10 cellular contexts compared by ENCODE assay signal in genomic region chr13:51636349-51636890, GRCh38. TPM values are rescaled to one million over a fixed set of nuclear protein-coding genes. Genes with fewer than 3 reads are reported as not detected.
DNase-seq lines count a peak whose midpoint lies in the region; ATAC-seq, FAIRE-seq and TF ChIP-seq lines count a peak whose summit lies in the region.
"Had no signal": no experiment of that assay in that cellular context is flagged by ENCODE, and none has a peak within 500 bp of the region (broad histone marks: within the 10 kb centered on the region; RNA-seq: fewer than 3 reads in every experiment).

No MANE protein-coding gene starts in this region.

- peak; percentile 76 for FAIRE-seq in keratinocyte (lab: Jason Lieb, UNC)
- FAIRE-seq: bronchial epithelial cell had no signal

- no peaks in the 10 kb centered on the region for H3K36me3 ChIP-seq in Panc1 (ENCODE audit: control insufficient read depth, insufficient read depth, low read length)
- peaks cover 0 to 12% of the 10 kb centered on the region in 2 experiments for H3K36me3 ChIP-seq in keratinocyte (ENCODE audit: control insufficient read depth in 2 of 2, extremely low read depth in 1 of 2, insufficient read depth in 2 of 2, low read length in 2 of 2)

- H3K27me3 Mint-ChIP-seq in activated naive CD4-positive, alpha-beta T cell treated with anti-CD3 and anti-CD28 coated beads, Interleukin-2, amount 10 ng/mL, durations not matched to agents 7 days and 5 days = no peaks in the 10 kb centered on the region

- ATAC-seq in Panc1 = peak; percentile 79

- no peak overlapping the region for H3K9ac ChIP-seq in keratinocyte (ENCODE audit: control insufficient read depth, extremely low read depth, insufficient read depth, low read length)

- H3K79me2 ChIP-seq in keratinocyte (ENCODE audit: control insufficient read depth, insufficient read depth, low read length) = peaks cover 82% of the 10 kb centered on the region

- H3K4me1 ChIP-seq in Panc1 (ENCODE audit: control insufficient read depth, insufficient read depth, low read length) (peaks cover 65% of the 10 kb centered on the region), keratinocyte (ENCODE audit: control insufficient read depth, extremely low read depth, insufficient read depth, low read length) (peaks cover 55% of the 10 kb centered on the region)

- no peak overlapping the region for H3K27ac Mint-ChIP-seq in activated naive CD4-positive, alpha-beta T cell treated with anti-CD3 and anti-CD28 coated beads, Interleukin-2, amount 10 ng/mL, durations not matched to agents 7 days and 5 days

- peaks cover 23% of the 10 kb centered on the region for H3K4me1 Mint-ChIP-seq in activated naive CD4-positive, alpha-beta T cell treated with anti-CD3 and anti-CD28 coated beads, Interleukin-2, amount 10 ng/mL, durations not matched to agents 7 days and 5 days

- CTCF ChIA-PET in Panc1 (lab: Charles Lee) = no interaction called here
- CTCF ChIA-PET in activated naive CD4-positive, alpha-beta T cell treated with anti-CD3 and anti-CD28 coated beads, Interleukin-2, amount 10 ng/mL, durations not matched to agents 7 days and 5 days (lab: Charles Lee) = no interaction called here

- H3K4me3 Mint-ChIP-seq in activated naive CD4-positive, alpha-beta T cell treated with anti-CD3 and anti-CD28 coated beads, Interleukin-2, amount 10 ng/mL, durations not matched to agents 7 days and 5 days = no peak overlapping the region

- no peaks in the 10 kb centered on the region for H4K20me1 ChIP-seq in keratinocyte (ENCODE audit: control insufficient read depth, extremely low read depth, insufficient read depth, low read length)

- H3K27me3 ChIP-seq in Panc1 (ENCODE audit: control insufficient read depth, insufficient read depth, low read length) (no peaks in the 10 kb centered on the region), keratinocyte (ENCODE audit: control insufficient read depth, extremely low read depth, insufficient read depth, low read length) (no peaks in the 10 kb centered on the region)

- intact Hi-C loops in Panc1 (cut with micrococcal nuclease; ENCODE audit: unreplicated experiment) = no loop called here

- H2AFZ ChIP-seq in keratinocyte (ENCODE audit: control insufficient read depth, low read length) = no peak overlapping the region

- H3K9me3 Mint-ChIP-seq in activated naive CD4-positive, alpha-beta T cell treated with anti-CD3 and anti-CD28 coated beads, Interleukin-2, amount 10 ng/mL, durations not matched to agents 7 days and 5 days = no peaks in the 10 kb centered on the region

- H3K27ac ChIP-seq in Panc1 (ENCODE audit: low read length) (peak overlapping the region; percentile 90), keratinocyte (ENCODE audit: control insufficient read depth, insufficient read depth, low read length) (no peak overlapping the region)

- BruUV-seq in Panc1 (replicated peaks; lab: Mats Ljungman, UMichigan) = no TSS peak

- peaks cover 3% of the 10 kb centered on the region for H3K36me3 Mint-ChIP-seq in activated naive CD4-positive, alpha-beta T cell treated with anti-CD3 and anti-CD28 coated beads, Interleukin-2, amount 10 ng/mL, durations not matched to agents 7 days and 5 days

- dilution Hi-C loops in keratinocyte (cut with MboI; ENCODE audit: extremely low pct_ligation_motif_present, low sequenced_read_pairs) = no loop called here

- POLR2A ChIA-PET in Panc1 (lab: Charles Lee) = no interaction called here

- in situ Hi-C loops in Panc1 (cut with HindIII; ENCODE audit: low pct_unique_long_range_greater_than_20kb, low sequenced_read_pairs) = no loop called here

- no peak overlapping the region for H3K4me2 ChIP-seq in keratinocyte (ENCODE audit: control insufficient read depth, extremely low read depth, insufficient read depth, low read depth, low read length)

- H3K4me3 ChIP-seq in Panc1 (ENCODE audit: low read depth in 2 of 2, low read length in 2 of 2) (0 out of 4 replicates have a peak overlapping the region, but pooled peaks of 1 of the 2 experiments have one; percentile 4), keratinocyte (ENCODE audit: control insufficient read depth in 2 of 3, extremely low read depth in 1 of 3, insufficient read depth in 2 of 3, low read depth in 1 of 3, low read length in 3 of 3) (no peak overlapping the region)

- no peak for TF ChIP-seq CTCF in Panc1 (IDR thresholded peaks at IDR 0.05)
- TF ChIP-seq CTCF in keratinocyte (optimal IDR thresholded peaks at IDR 0.05 in 1 of 3, IDR thresholded peaks at IDR 0.05 in 1 of 3, conservative IDR thresholded peaks at IDR 0.05 in 1 of 3; ENCODE audit: extremely low read depth in 1 of 3, insufficient read depth in 2 of 3, low read length in 3 of 3) = no peak

- H3K9me1 ChIP-seq in keratinocyte (ENCODE audit: control insufficient read depth, extremely low read depth, insufficient read depth, low read length) = peaks cover 3% of the 10 kb centered on the region

- H3K9me3 ChIP-seq in Panc1 (ENCODE audit: control insufficient read depth, insufficient read depth, low read depth, low read length) (no peaks in the 10 kb centered on the region), keratinocyte (ENCODE audit: control insufficient read depth, low read depth, low read length) (no peaks in the 10 kb centered on the region)

- DNase-seq in SHP77 (lab: John Stamatoyannopoulos, UW) = peak; percentile 47 to 56
- no peak for DNase-seq in SHP77 treated with DMSO at 0.1 percent for 48 hours (lab: John Stamatoyannopoulos, UW)
- no peak for DNase-seq in Panc1 (ENCODE audit: low read depth, low spot score)
- no peak for DNase-seq in keratinocyte (ENCODE audit: low read depth, low spot score)
- DNase-seq in superior temporal gyrus (ENCODE audit: extremely low spot score) = peak; percentile 52
- no peak for DNase-seq in Kasumi-1 (lab: John Stamatoyannopoulos, UW)
- no peak for DNase-seq in cerebellum (ENCODE audit: low spot score)
- no peak for DNase-seq in activated naive CD4-positive, alpha-beta T cell treated with anti-CD3 and anti-CD28 coated beads, Interleukin-2, amount 10 ng/mL, durations not matched to agents 7 days and 5 days
- DNase-seq: T1000 had no signal

RNA-seq across cellular contexts. Expression of gene WDFY2, which starts 52.2 kb away (rescaled TPM):
- total RNA-seq in Panc1 (2021; ENCODE audit: unreplicated experiment) (7.8 TPM), cerebellum (17.5 TPM)
- polyA plus RNA-seq in Panc1 (2012; ENCODE audit: insufficient read length) = 10.3 TPM
- 12.7 to 18.6 TPM (median 17.0 TPM) in 3 replicates for polyA plus RNA-seq in keratinocyte
- 17.6 TPM for polyA plus RNA-seq in keratinocyte (2011; ENCODE audit: low read depth)
- 8.4 and 9.9 TPM in 2 replicates for polyA plus RNA-seq in keratinocyte (2011; cell fraction: cytosol; rRNA removed)
- 39.7 and 42.2 TPM in 2 replicates for polyA plus RNA-seq in keratinocyte (2011; cell fraction: nucleus; rRNA removed)
- polyA plus RNA-seq in keratinocyte (2012; ENCODE audit: low replicate concordance) = 13.8 and 14.0 TPM in 2 replicates
- polyA minus RNA-seq in keratinocyte = 24.8 to 50.3 TPM (median 36.8 TPM) in 3 replicates
- polyA minus RNA-seq in keratinocyte (2011; cell fraction: cytosol; rRNA and poly(A)+ RNA removed) = 14.0 TPM
- 40.6 and 81.8 TPM in 2 replicates for polyA minus RNA-seq in keratinocyte (2011; cell fraction: nucleus; rRNA and poly(A)+ RNA removed)

Comparison
In these comparisons a context has a peak if more than half of its experiments do, and no peak if none do; other contexts are left out.
1. DNase-seq: peak in SHP77 (2 of 2) and superior temporal gyrus (single experiment); none in SHP77 treated with DMSO at 0.1 percent for 48 hours (single experiment), Panc1 (single experiment), keratinocyte (single experiment), Kasumi-1 (0 of 2), cerebellum (single experiment) and activated naive CD4-positive, alpha-beta T cell treated with anti-CD3 and anti-CD28 coated beads, Interleukin-2, amount 10 ng/mL, durations not matched to agents 7 days and 5 days (single experiment).